In genomic region chr7:116500071-116500853, GRCh38 we compare ENCODE assay signal across 8 cellular contexts. TPM values are rescaled to one million over a fixed set of nuclear protein-coding genes. Genes with fewer than 3 reads are reported as not detected.
DNase-seq lines count a peak whose midpoint lies in the region; ATAC-seq, FAIRE-seq and TF ChIP-seq lines count a peak whose summit lies in the region.

No MANE protein-coding gene starts in this region.

- H3K9me1 ChIP-seq in endothelial cell of umbilical vein (replicated peaks; ENCODE audit: control insufficient read depth, extremely low read depth, insufficient read depth, low read length) = no peaks in the 10 kb centered on the region

- H3K27ac ChIP-seq in endothelial cell of umbilical vein (ENCODE audit: insufficient read depth, low read depth, low read length) = peak overlapping the region; percentile 83
- peak overlapping the region; percentile 86 to 96 (median 93) for H3K27ac ChIP-seq in tibial nerve

- H3K36me3 ChIP-seq in endothelial cell of umbilical vein (ENCODE audit: control insufficient read depth in 2 of 2, extremely low read depth in 1 of 2, insufficient read depth in 2 of 2, low read length in 2 of 2) (no peaks in the 10 kb centered on the region), tibial nerve (no peaks in the 10 kb centered on the region)

- intact Hi-C loops in endothelial cell of umbilical vein (cut with micrococcal nuclease) = loop anchor here (1.0 kb wide), 2 partner anchors 146 to 160 kb away; no protein-coding TSS in a partner anchor

- H3K4me3 ChIP-seq in endothelial cell of umbilical vein (replicated peaks in 1 of 3; ENCODE audit: insufficient read depth in 1 of 3, low read depth in 1 of 3, low read length in 3 of 3) = peak overlapping the region; percentile 59 to 86 (median 82)
- peak overlapping the region; percentile 72 to 97 (median 80) for H3K4me3 ChIP-seq in tibial nerve

- H3K9me3 ChIP-seq in endothelial cell of umbilical vein (replicated peaks; ENCODE audit: control insufficient read depth, insufficient read depth, low read length) (no peaks in the 10 kb centered on the region), tibial nerve (no peaks in the 10 kb centered on the region)

- peak; percentile 68 for FAIRE-seq in endothelial cell of umbilical vein (lab: Jason Lieb, UNC)

- no peak for TF ChIP-seq CTCF in endothelial cell of umbilical vein (IDR thresholded peaks at IDR 0.05; ENCODE audit: extremely low read depth in 1 of 2, insufficient read depth in 1 of 2, low read depth in 1 of 2, low read length in 2 of 2)
- TF ChIP-seq CTCF in tibial nerve (IDR thresholded peaks at IDR 0.05) = no peak

- H2AFZ ChIP-seq in endothelial cell of umbilical vein (ENCODE audit: low read depth, low read length) = peak overlapping the region; percentile 52

- dilution Hi-C loops in endothelial cell of umbilical vein (cut with MboI; ENCODE audit: extremely low pct_ligation_motif_present, low sequenced_read_pairs) = loop anchor here (25.0 kb wide), 2 partner anchors 163 to 238 kb away; no protein-coding TSS in a partner anchor

- ATAC-seq in GM18867 (IDR thresholded peaks at IDR 0.05; ENCODE audit: unreplicated experiment) = peak; percentile 46
- peak; percentile 47 for ATAC-seq in HG03025 (IDR thresholded peaks at IDR 0.05; ENCODE audit: low FRiP score, unreplicated experiment)
- no peak for ATAC-seq in HG03108 (IDR thresholded peaks at IDR 0.05; ENCODE audit: unreplicated experiment)

- H3K4me1 ChIP-seq in endothelial cell of umbilical vein (ENCODE audit: control insufficient read depth, extremely low read depth, insufficient read depth, low read length) (peaks cover 37% of the 10 kb centered on the region), tibial nerve (peaks cover 0 to 28% (median 0%) of the 10 kb centered on the region in 4 donors)

- peak; percentile 71 for TF ChIP-seq POLR2A in endothelial cell of umbilical vein (IDR thresholded peaks at IDR 0.05; ENCODE audit: low read depth, low read length)
- no peak for TF ChIP-seq POLR2A in tibial nerve (IDR thresholded peaks at IDR 0.05)

- TSS peak; percentile 46 for BruUV-seq in endothelial cell of umbilical vein (replicated peaks; lab: Mats Ljungman, UMichigan)

- POLR2A ChIA-PET in endothelial cell of umbilical vein (lab: Charles Lee) = interaction anchor here (0.8 kb wide), 1 partner anchor 22 kb away, joined by 3 read pairs; no protein-coding TSS in a partner anchor

- peak in 1 of 2 donors; percentile 38 for TF ChIP-seq EP300 in tibial nerve (IDR thresholded peaks at IDR 0.05)

- no peaks in the 10 kb centered on the region for H4K20me1 ChIP-seq in endothelial cell of umbilical vein (replicated peaks; ENCODE audit: control insufficient read depth, extremely low read depth, insufficient read depth, low read length)

- peaks cover 50% of the 10 kb centered on the region for H3K79me2 ChIP-seq in endothelial cell of umbilical vein (ENCODE audit: control insufficient read depth, insufficient read depth, low read length)

- CTCF ChIA-PET in endothelial cell of umbilical vein (lab: Charles Lee) = interaction anchor here (0.6 to 2.0 kb wide), 8 partner anchors 26 to 89 kb away, joined by 3 to 14 read pairs (median 3); partner anchors contain the start of gene CAV1

- H3K27me3 ChIP-seq in endothelial cell of umbilical vein (ENCODE audit: control insufficient read depth in 2 of 2, insufficient read depth in 2 of 2, low read length in 2 of 2) = no peaks in the 10 kb centered on the region
- H3K27me3 ChIP-seq in tibial nerve = no peaks in the 10 kb centered on the region

- peak overlapping the region; percentile 95 for H3K4me2 ChIP-seq in endothelial cell of umbilical vein (ENCODE audit: insufficient read depth, low read length)

- peak overlapping the region; percentile 91 for H3K9ac ChIP-seq in endothelial cell of umbilical vein (replicated peaks; ENCODE audit: extremely low read depth, insufficient read depth, low read length)

- DNase-seq in activated CD4-positive, alpha-beta T cell treated with anti-CD3 and anti-CD28 coated beads, Interleukin-2, amount 50 U/mL, for 4 hours = peak; percentile 18 to 29
- peak; percentile 78 for DNase-seq in endothelial cell of umbilical vein (ENCODE audit: low read depth, low spot score)
- peak; percentile 20 for DNase-seq in mucosa of gallbladder (ENCODE audit: low spot score)
- peak in 1 of 2 donors; percentile 28 for DNase-seq in tibial nerve (ENCODE audit: low spot score in 2 of 2)
- DNase-seq in DMS 273 treated with DMSO at 0.1 percent for 48 hours (lab: John Stamatoyannopoulos, UW) = no peak

- WGBS in tibial nerve, 2 donors = 12 to 15% methylated on average over 21 to 33 of the region's 37 CpGs

TF ChIP-seq in endothelial cell of umbilical vein, 7 proteins besides CTCF, POLR2A, EP300 and RAD21:
- no peak for TF ChIP-seq JUN (IDR thresholded peaks at IDR 0.05; ENCODE audit: borderline replicate concordance, insufficient read depth, insufficient read length, low read depth)
- TF ChIP-seq FOS (IDR thresholded peaks at IDR 0.05; ENCODE audit: borderline replicate concordance, insufficient read depth, low read length) = no peak
- TF ChIP-seq POLR2AphosphoS5 (IDR thresholded peaks at IDR 0.05; ENCODE audit: insufficient read depth, low read depth, low read length) = no peak
- no peak for TF ChIP-seq MYC (IDR thresholded peaks at IDR 0.05; ENCODE audit: low read depth, low read length)
- no peak for TF ChIP-seq GATA2 (IDR thresholded peaks at IDR 0.05; ENCODE audit: insufficient read depth, insufficient read length, low read depth, low read length)
- no peak for TF ChIP-seq MAX (IDR thresholded peaks at IDR 0.05; ENCODE audit: insufficient read depth, insufficient read length)
- TF ChIP-seq EZH2 (IDR thresholded peaks at IDR 0.05; ENCODE audit: borderline replicate concordance, low read depth, low read length, severe bottlenecking) = no peak

RNA-seq across cellular contexts. Expression of gene CAV2, which starts 0.7 kb away (rescaled TPM):
- 146 and 179 TPM in 2 replicates for total RNA-seq in endothelial cell of umbilical vein
- polyA plus RNA-seq in endothelial cell of umbilical vein = 258 and 327 TPM in 2 replicates
- polyA plus RNA-seq in endothelial cell of umbilical vein (2011; cell fraction: cytosol; rRNA removed) = 240 and 252 TPM in 2 replicates
- 107 and 121 TPM in 2 replicates for polyA plus RNA-seq in endothelial cell of umbilical vein (2011; cell fraction: nucleus; rRNA removed)
- polyA plus RNA-seq in endothelial cell of umbilical vein (2012) = 88.3 and 144 TPM in 2 replicates
- 465 and 480 TPM in 2 replicates for polyA minus RNA-seq in endothelial cell of umbilical vein
- polyA minus RNA-seq in endothelial cell of umbilical vein (2011; cell fraction: cytosol; rRNA and poly(A)+ RNA removed) = 10.4 TPM
- 104 and 114 TPM in 2 replicates for polyA minus RNA-seq in endothelial cell of umbilical vein (2011; cell fraction: nucleus; rRNA and poly(A)+ RNA removed)
- 91.3 TPM for total RNA-seq in mucosa of gallbladder
- total RNA-seq in tibial nerve = 100 to 1,000 TPM in 3 of 4 donors, 10 to 100 TPM in 1; 86.4 to 172 (median 132) TPM

RNA-seq across cellular contexts. Expression of gene CAV1, which starts 24.6 kb away (rescaled TPM):
- 1,126 and 1,483 TPM in 2 replicates for total RNA-seq in endothelial cell of umbilical vein
- 3,129 and 3,339 TPM in 2 replicates for polyA plus RNA-seq in endothelial cell of umbilical vein
- polyA plus RNA-seq in endothelial cell of umbilical vein (2011; cell fraction: cytosol; rRNA removed) = 1,679 and 1,960 TPM in 2 replicates
- 638 and 808 TPM in 2 replicates for polyA plus RNA-seq in endothelial cell of umbilical vein (2011; cell fraction: nucleus; rRNA removed)
- polyA plus RNA-seq in endothelial cell of umbilical vein (2012) = 635 and 1,042 TPM in 2 replicates
- 5,246 and 5,371 TPM in 2 replicates for polyA minus RNA-seq in endothelial cell of umbilical vein
- 0.92 TPM for polyA minus RNA-seq in endothelial cell of umbilical vein (2011; cell fraction: cytosol; rRNA and poly(A)+ RNA removed)
- polyA minus RNA-seq in endothelial cell of umbilical vein (2011; cell fraction: nucleus; rRNA and poly(A)+ RNA removed) = 779 and 1,152 TPM in 2 replicates
- total RNA-seq in mucosa of gallbladder = 239 TPM
- total RNA-seq in tibial nerve = 100 to 1,000 TPM; 196 to 375 (median 312) TPM
